Comparison of ENCODE assay signal across 18 cellular contexts in genomic region chr3:143754090-143754489, GRCh38.
DNase-seq lines count a peak whose midpoint lies in the region; ATAC-seq, FAIRE-seq and TF ChIP-seq lines count a peak whose summit lies in the region.
"Had no signal": no experiment of that assay in that cellular context is flagged by ENCODE, and none has a peak within 500 bp of the region (broad histone marks: within the 10 kb centered on the region; RNA-seq: fewer than 3 reads in every experiment).

No MANE protein-coding gene starts in this region.

- H3K27me3 Mint-ChIP-seq in CD4-positive, CD25-positive, alpha-beta regulatory T cell = no peaks in the 10 kb centered on the region
- H3K27me3 Mint-ChIP-seq in CD8-positive, alpha-beta T cell (ENCODE audit: low read depth) = no peaks in the 10 kb centered on the region
- H3K27me3 Mint-ChIP-seq in naive thymus-derived CD8-positive, alpha-beta T cell = no peaks in the 10 kb centered on the region
- H3K27me3 Mint-ChIP-seq in progenitor cell of endocrine pancreas = peaks cover 3% of the 10 kb centered on the region
- H3K27me3 Mint-ChIP-seq: CD8-positive, alpha-beta memory T cell had no signal

- no peaks in the 10 kb centered on the region for H3K79me2 ChIP-seq in K562 (ENCODE audit: control insufficient read depth, insufficient read depth, low read length)
- no peaks in the 10 kb centered on the region for H3K79me2 ChIP-seq in GM23248 (ENCODE audit: insufficient read depth)

- H3K36me3 ChIP-seq in CD4-positive, CD25-positive, alpha-beta regulatory T cell (ENCODE audit: control insufficient read depth, insufficient read depth, low read length) = no peaks in the 10 kb centered on the region
- no peaks in the 10 kb centered on the region for H3K36me3 ChIP-seq in CD8-positive, alpha-beta T cell (ENCODE audit: insufficient read depth, low read length)
- H3K36me3 ChIP-seq in K562 (ENCODE audit: control insufficient read depth, insufficient read depth, low read length) (no peaks in the 10 kb centered on the region), GM23248 (ENCODE audit: low read depth) (no peaks in the 10 kb centered on the region)

- no peak for DNase-seq in CD4-positive, CD25-positive, alpha-beta regulatory T cell
- DNase-seq in CD8-positive, alpha-beta T cell = no peak
- DNase-seq in K562 (ENCODE audit: extremely low read depth in 1 of 4, low spot score in 3 of 4) (no peak), GM23248 (no peak), progenitor cell of endocrine pancreas (ENCODE audit: low spot score, unreplicated experiment) (no peak)
- DNase-seq in naive thymus-derived CD8-positive, alpha-beta T cell = no peak
- DNase-seq in stimulated activated CD4-positive, alpha-beta T cell treated with anti-CD3 and anti-CD28 coated beads, Interleukin-12 subunit alpha, Interleukin-12 subunit beta, amount 100 ng/mL, for 4 hours = no peak
- DNase-seq: ACHN; Caco-2; CD8-positive, alpha-beta memory T cell; DMS53; GF-D8; HCEC 1CT; HFFc6 had no signal

- CTCF ChIA-PET in CD8-positive, alpha-beta T cell (lab: Charles Lee) = no interaction called here
- CTCF ChIA-PET in K562 (lab: Yijun Ruan, JAX; ENCODE audit: low intra/inter-chr PET ratio) = no interaction called here

- no peak for ATAC-seq in CD4-positive, CD25-positive, alpha-beta regulatory T cell (ENCODE audit: low read depth in 2 of 2)
- no peak for ATAC-seq in CD8-positive, alpha-beta T cell
- ATAC-seq in K562 (no peak), HG03439 (IDR thresholded peaks at IDR 0.05; ENCODE audit: unreplicated experiment) (no peak)
- ATAC-seq in naive thymus-derived CD8-positive, alpha-beta T cell = no peak

- H2AFZ ChIP-seq in K562 (ENCODE audit: low read depth, low read length) (no peak overlapping the region), GM23248 (no peak overlapping the region)

- no peak for TF ChIP-seq EP300 in K562 (IDR thresholded peaks at IDR 0.05; ENCODE audit: low read length)

- peak overlapping the region; percentile 81 to 91 (median 84) for H3K27ac Mint-ChIP-seq in CD4-positive, CD25-positive, alpha-beta regulatory T cell
- peak overlapping the region; percentile 95 for H3K27ac Mint-ChIP-seq in CD8-positive, alpha-beta T cell
- peak overlapping the region in 9 of 10 donors; percentile 55 to 99 (median 94) for H3K27ac Mint-ChIP-seq in naive thymus-derived CD8-positive, alpha-beta T cell
- H3K27ac Mint-ChIP-seq in progenitor cell of endocrine pancreas = no peak overlapping the region
- H3K27ac Mint-ChIP-seq: HFFc6 had no signal

- no peak overlapping the region for H3K27ac ChIP-seq in CD4-positive, CD25-positive, alpha-beta regulatory T cell (ENCODE audit: insufficient read depth, low read length, poor library complexity, severe bottlenecking)
- no peak overlapping the region for H3K27ac ChIP-seq in CD8-positive, alpha-beta T cell (ENCODE audit: low read depth, low read length)
- H3K27ac ChIP-seq in K562 (ENCODE audit: extremely low read depth, low read depth, low read length) = no peak overlapping the region
- H3K27ac ChIP-seq in GM23248 = no peak overlapping the region
- H3K27ac ChIP-seq: BLaER1 treated with 17β-estradiol and CSF1 and Interleukin-3, amounts not matched to agents 10 nM and 100 nM; HL-60 had no signal

- H3K4me1 ChIP-seq in CD4-positive, CD25-positive, alpha-beta regulatory T cell (ENCODE audit: control insufficient read depth, insufficient read depth, low read length, poor library complexity, severe bottlenecking) = peaks cover 29% of the 10 kb centered on the region
- H3K4me1 ChIP-seq in CD8-positive, alpha-beta T cell (ENCODE audit: insufficient read depth, low read length) = peaks cover 34% of the 10 kb centered on the region
- H3K4me1 ChIP-seq in K562 (replicated peaks in 1 of 2; ENCODE audit: control insufficient read depth in 2 of 2, insufficient read depth in 2 of 2, low read length in 2 of 2) (no peaks in the 10 kb centered on the region), GM23248 (ENCODE audit: insufficient read depth) (no peaks in the 10 kb centered on the region)
- H3K4me1 ChIP-seq: Caco-2 had no signal

- H3K4me3 ChIP-seq in CD4-positive, CD25-positive, alpha-beta regulatory T cell (ENCODE audit: low read depth, low read length) = no peak overlapping the region
- no peak overlapping the region for H3K4me3 ChIP-seq in CD8-positive, alpha-beta T cell (ENCODE audit: low read depth, low read length)
- no peak overlapping the region for H3K4me3 ChIP-seq in K562
- no peak overlapping the region for H3K4me3 ChIP-seq in GM23248
- H3K4me3 ChIP-seq: BLaER1 treated with 17β-estradiol and CSF1 and Interleukin-3, amounts not matched to agents 10 nM and 100 nM had no signal

- no peaks in the 10 kb centered on the region for H3K27me3 ChIP-seq in CD4-positive, CD25-positive, alpha-beta regulatory T cell (ENCODE audit: control insufficient read depth, insufficient read depth, low read length)
- H3K27me3 ChIP-seq in CD8-positive, alpha-beta T cell (ENCODE audit: insufficient read depth, low read length) = no peaks in the 10 kb centered on the region
- H3K27me3 ChIP-seq in K562 (ENCODE audit: control insufficient read depth in 2 of 2, insufficient read depth in 2 of 2, low read length in 2 of 2) (peaks cover 2 to 11% of the 10 kb centered on the region in 2 experiments; a peak in 3 of 5 replicates), GM23248 (replicated peaks; ENCODE audit: insufficient read depth) (no peaks in the 10 kb centered on the region)
- H3K27me3 ChIP-seq: BLaER1 treated with 17β-estradiol and CSF1 and Interleukin-3, amounts not matched to agents 10 nM and 100 nM had no signal

- H3K4me2 ChIP-seq in K562 (ENCODE audit: insufficient read depth, low read length) (no peak overlapping the region), GM23248 (ENCODE audit: unreplicated experiment) (no peak overlapping the region)
- H3K4me2 ChIP-seq: BLaER1 treated with 17β-estradiol and CSF1 and Interleukin-3, amounts not matched to agents 10 nM and 100 nM had no signal

- H3K9me1 ChIP-seq in K562 (ENCODE audit: control insufficient read depth, insufficient read depth, low read length) = no peaks in the 10 kb centered on the region

- WGBS in K562 (ENCODE audit: insufficient coverage, low coverage, missing lambda C conversion rate) = 0% methylated on average over 1 of the region's 1 CpG
- WGBS in GM23248 (ENCODE audit: low coverage in 1 of 2, low lambda C conversion rate in 2 of 2, missing lambda C conversion rate in 2 of 2), 2 experiments = 26 to 50% methylated on average over 1 of the region's 1 CpG

- in situ Hi-C loops in K562 (cut with MboI) (no loop called here), GM23248 (cut with MboI) (no loop called here)

- POLR2A ChIA-PET in CD8-positive, alpha-beta T cell (lab: Charles Lee) = interaction anchor here (1.6 kb wide), 1 partner anchor 19 kb away, joined by 4 read pairs; no protein-coding TSS in a partner anchor
- POLR2A ChIA-PET in K562 (lab: Yijun Ruan, JAX) = no interaction called here
- POLR2A ChIA-PET in naive thymus-derived CD8-positive, alpha-beta T cell (lab: Charles Lee) = no interaction called here

- H3K9me2 ChIP-seq in GM23248 (ENCODE audit: insufficient read depth) = no peaks in the 10 kb centered on the region

- H4K20me1 ChIP-seq in K562 (replicated peaks; ENCODE audit: control insufficient read depth, insufficient read depth, low read length) = no peaks in the 10 kb centered on the region
- no peaks in the 10 kb centered on the region for H4K20me1 ChIP-seq in GM23248 (ENCODE audit: insufficient read depth)

- no peak overlapping the region for H3K4me3 Mint-ChIP-seq in CD4-positive, CD25-positive, alpha-beta regulatory T cell
- H3K4me3 Mint-ChIP-seq in CD8-positive, alpha-beta T cell = no peak overlapping the region
- H3K4me3 Mint-ChIP-seq in naive thymus-derived CD8-positive, alpha-beta T cell = no peak overlapping the region
- H3K4me3 Mint-ChIP-seq in progenitor cell of endocrine pancreas (ENCODE audit: low read depth) = no peak overlapping the region
- H3K4me3 Mint-ChIP-seq: CD8-positive, alpha-beta memory T cell; HFFc6 had no signal

- BruUV-seq in K562 (replicated peaks; lab: Mats Ljungman, UMichigan) = no TSS peak

- TF ChIP-seq RAD21 in K562 (CRISPR knock-in tag; conservative IDR thresholded peaks at IDR 0.05 in 1 of 2, IDR thresholded peaks at IDR 0.05 in 1 of 2) = no peak

- H3K9me3 Mint-ChIP-seq in CD4-positive, CD25-positive, alpha-beta regulatory T cell = no peaks in the 10 kb centered on the region
- no peaks in the 10 kb centered on the region for H3K9me3 Mint-ChIP-seq in CD8-positive, alpha-beta T cell
- no peaks in the 10 kb centered on the region for H3K9me3 Mint-ChIP-seq in naive thymus-derived CD8-positive, alpha-beta T cell
- no peaks in the 10 kb centered on the region for H3K9me3 Mint-ChIP-seq in progenitor cell of endocrine pancreas (ENCODE audit: low read depth)
- H3K9me3 Mint-ChIP-seq: CD8-positive, alpha-beta memory T cell had no signal

- H3F3A ChIP-seq in GM23248 (ENCODE audit: insufficient read depth) = no peaks in the 10 kb centered on the region

- intact Hi-C loops in CD8-positive, alpha-beta T cell (cut with DNase I, micrococcal nuclease) = loop anchor here in 1 of 2 experiments (5.0 kb wide), 1 partner anchor 632 kb away; no protein-coding TSS in a partner anchor
- intact Hi-C loops in K562 (cut with micrococcal nuclease) = no loop called here

- TF ChIP-seq POLR2A in K562 (conservative IDR thresholded peaks at IDR 0.05) = no peak

- no peak overlapping the region for H3K9ac ChIP-seq in K562 (ENCODE audit: insufficient read depth in 1 of 2, low read depth in 2 of 2, low read length in 2 of 2)
- no peak overlapping the region for H3K9ac ChIP-seq in GM23248
- H3K9ac ChIP-seq: BLaER1 treated with 17β-estradiol and CSF1 and Interleukin-3, amounts not matched to agents 10 nM and 100 nM had no signal

- H3K36me3 Mint-ChIP-seq in CD4-positive, CD25-positive, alpha-beta regulatory T cell = peaks cover 4% of the 10 kb centered on the region
- H3K36me3 Mint-ChIP-seq in CD8-positive, alpha-beta T cell = no peaks in the 10 kb centered on the region
- peaks cover 0 to 3% (median 0%) of the 10 kb centered on the region in 3 donors for H3K36me3 Mint-ChIP-seq in naive thymus-derived CD8-positive, alpha-beta T cell
- H3K36me3 Mint-ChIP-seq in progenitor cell of endocrine pancreas (ENCODE audit: insufficient read depth) = no peaks in the 10 kb centered on the region
- H3K36me3 Mint-ChIP-seq: CD8-positive, alpha-beta memory T cell had no signal

- H3K4me1 Mint-ChIP-seq in CD4-positive, CD25-positive, alpha-beta regulatory T cell = peaks cover 30 to 61% (median 40%) of the 10 kb centered on the region in 4 donors
- H3K4me1 Mint-ChIP-seq in CD8-positive, alpha-beta T cell (ENCODE audit: low read depth) = peaks cover 57% of the 10 kb centered on the region
- peaks cover 32 to 65% (median 52%) of the 10 kb centered on the region in 4 donors for H3K4me1 Mint-ChIP-seq in naive thymus-derived CD8-positive, alpha-beta T cell
- H3K4me1 Mint-ChIP-seq in progenitor cell of endocrine pancreas (ENCODE audit: low read depth) = no peaks in the 10 kb centered on the region

- TF ChIP-seq CTCF in CD8-positive, alpha-beta T cell (IDR thresholded peaks at IDR 0.05) = no peak
- TF ChIP-seq CTCF in K562 (IDR thresholded peaks at IDR 0.05 in 2 of 3, conservative IDR thresholded peaks at IDR 0.05 in 1 of 3; ENCODE audit: insufficient read depth in 2 of 3, low read depth in 1 of 3, low read length in 3 of 3) (no peak), progenitor cell of endocrine pancreas (IDR thresholded peaks at IDR 0.05; ENCODE audit: unreplicated experiment) (no peak)

- H3K9me3 ChIP-seq in CD4-positive, CD25-positive, alpha-beta regulatory T cell (ENCODE audit: control insufficient read depth in 2 of 2, low read length in 2 of 2) = no peaks in the 10 kb centered on the region
- no peaks in the 10 kb centered on the region for H3K9me3 ChIP-seq in CD8-positive, alpha-beta T cell (ENCODE audit: low read length)
- H3K9me3 ChIP-seq in K562 (replicated peaks; ENCODE audit: control insufficient read depth, insufficient read depth, low read depth, low read length) (no peaks in the 10 kb centered on the region), GM23248 (ENCODE audit: low read depth) (no peaks in the 10 kb centered on the region)
- H3K9me3 ChIP-seq: BLaER1 treated with 17β-estradiol and CSF1 and Interleukin-3, amounts not matched to agents 10 nM and 100 nM; Caco-2 had no signal

- no peak for FAIRE-seq in K562 (lab: Jason Lieb, UNC)
- FAIRE-seq: GM19239 had no signal
